Comparison of ENCODE assay signal across 22 cellular contexts in the genomic region with DNA sequence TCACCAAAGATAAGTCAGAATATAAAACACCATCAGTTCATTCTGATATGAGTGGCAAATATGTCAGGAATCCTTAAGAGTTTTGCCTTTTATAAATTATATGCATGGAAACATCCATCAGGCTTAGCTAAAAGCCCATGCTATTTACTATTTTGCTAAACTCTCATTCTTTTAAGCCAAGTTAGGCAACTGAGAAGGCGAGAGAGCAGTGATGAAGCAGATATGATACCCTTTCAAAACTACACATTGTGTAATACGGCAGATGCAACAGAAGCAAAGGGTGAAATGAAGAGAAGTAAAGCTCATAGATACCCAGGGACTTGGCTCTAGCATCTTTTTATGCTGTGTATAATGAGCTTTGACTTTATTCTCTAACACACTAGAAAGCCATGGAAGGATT.
A peak's percentile ranks its signal among the peaks of the same experiment; 100 is the strongest.
DNase-seq lines count a peak whose midpoint lies in the region; ATAC-seq and TF ChIP-seq lines count a peak whose summit lies in the region.
"Had no signal": no experiment of that assay in that cellular context is flagged by ENCODE, and none has a peak within 500 bp of the region (broad histone marks: within the 10 kb centered on the region; RNA-seq: fewer than 3 reads in every experiment).

No MANE protein-coding gene starts in this region.

- TF ChIP-seq CTCF in AG10803 (conservative IDR thresholded peaks at IDR 0.05; ENCODE audit: low read length), result no peak
- no peak for TF ChIP-seq CTCF in fibroblast of pulmonary artery (IDR thresholded peaks at IDR 0.05; ENCODE audit: low read length, missing control alignments)

- no peak overlapping the region for H3K4me3 Mint-ChIP-seq in stimulated activated naive B cell treated with anti-CD40 and anti-IgM and Interleukin-4, amounts not matched to agents 10 μg/mL and 1 μg/mL and 100 μg/mL, for 72 hours
- no peak overlapping the region for H3K4me3 Mint-ChIP-seq in stimulated activated memory B cell treated with anti-CD40 and anti-IgM and Interleukin-4, amounts not matched to agents 10 μg/mL and 1 μg/mL and 100 μg/mL, for 72 hours
- H3K4me3 Mint-ChIP-seq: CD14-positive monocyte; CD4-positive, alpha-beta T cell; CD8-positive, alpha-beta memory T cell; GM23338; HFFc6 had no signal

- ATAC-seq in stimulated activated naive B cell treated with anti-CD40 and anti-IgM and Interleukin-4, amounts not matched to agents 10 μg/mL and 1 μg/mL and 100 μg/mL, for 72 hours (replicated peaks), result no peak
- no peak for ATAC-seq in stimulated activated memory B cell treated with anti-CD40 and anti-IgM and Interleukin-4, amounts not matched to agents 10 μg/mL and 1 μg/mL and 100 μg/mL, for 72 hours
- ATAC-seq: GM12878, GM23338 had no signal

- H3K27ac Mint-ChIP-seq in stimulated activated naive B cell treated with anti-CD40 and anti-IgM and Interleukin-4, amounts not matched to agents 10 μg/mL and 1 μg/mL and 100 μg/mL, for 72 hours, result no peak overlapping the region
- no peak overlapping the region for H3K27ac Mint-ChIP-seq in stimulated activated memory B cell treated with anti-CD40 and anti-IgM and Interleukin-4, amounts not matched to agents 10 μg/mL and 1 μg/mL and 100 μg/mL, for 72 hours
- H3K27ac Mint-ChIP-seq: CD14-positive monocyte; CD4-positive, alpha-beta T cell; CD8-positive, alpha-beta memory T cell; GM23338 had no signal

- DNase-seq in AG10803 (ENCODE audit: low read depth), result peak; percentile 23
- DNase-seq in amniotic epithelial cell (ENCODE audit: low read depth), result peak; percentile 91
- DNase-seq in fibroblast of pulmonary artery (ENCODE audit: low read depth), result peak; percentile 21
- DNase-seq in iris pigment epithelial cell (ENCODE audit: low read depth), result peak; percentile 72
- DNase-seq in cerebellar nuclear complex (lab: John Stamatoyannopoulos, UW), result no peak
- no peak for DNase-seq in stimulated activated naive B cell treated with anti-CD40 and anti-IgM and Interleukin-4, amounts not matched to agents 10 μg/mL and 1 μg/mL and 100 μg/mL, for 72 hours
- no peak for DNase-seq in NCI-H1694 (lab: John Stamatoyannopoulos, UW)
- DNase-seq: AML-193; BE2C; CD4-positive, alpha-beta T cell; CD8-positive, alpha-beta memory T cell; DMS 273 treated with DMSO at 0.1 percent for 48 hours; DMS79; EL; GDM1; HFFc6 had no signal

- no peaks in the 10 kb centered on the region for H3K36me3 Mint-ChIP-seq in stimulated activated naive B cell treated with anti-CD40 and anti-IgM and Interleukin-4, amounts not matched to agents 10 μg/mL and 1 μg/mL and 100 μg/mL, for 72 hours
- no peaks in the 10 kb centered on the region for H3K36me3 Mint-ChIP-seq in stimulated activated memory B cell treated with anti-CD40 and anti-IgM and Interleukin-4, amounts not matched to agents 10 μg/mL and 1 μg/mL and 100 μg/mL, for 72 hours
- H3K36me3 Mint-ChIP-seq: CD14-positive monocyte; CD8-positive, alpha-beta memory T cell had no signal

- no peaks in the 10 kb centered on the region for H3K27me3 Mint-ChIP-seq in stimulated activated naive B cell treated with anti-CD40 and anti-IgM and Interleukin-4, amounts not matched to agents 10 μg/mL and 1 μg/mL and 100 μg/mL, for 72 hours
- H3K27me3 Mint-ChIP-seq in stimulated activated memory B cell treated with anti-CD40 and anti-IgM and Interleukin-4, amounts not matched to agents 10 μg/mL and 1 μg/mL and 100 μg/mL, for 72 hours, result no peaks in the 10 kb centered on the region
- H3K27me3 Mint-ChIP-seq: CD4-positive, alpha-beta T cell; CD8-positive, alpha-beta memory T cell had no signal

- H3K4me3 ChIP-seq in AG10803 (ENCODE audit: low read length), result no peak overlapping the region
- H3K4me3 ChIP-seq in fibroblast of pulmonary artery (replicated peaks; ENCODE audit: low read depth, low read length), result no peak overlapping the region
- H3K4me3 ChIP-seq: BLaER1 treated with 17β-estradiol and CSF1 and Interleukin-3, amounts not matched to agents 10 nM and 100 nM; GM12878; GM23338; HAP-1 had no signal

- peaks cover 0 to 4% of the 10 kb centered on the region in 2 donors for H3K9me3 Mint-ChIP-seq in stimulated activated naive B cell treated with anti-CD40 and anti-IgM and Interleukin-4, amounts not matched to agents 10 μg/mL and 1 μg/mL and 100 μg/mL, for 72 hours
- no peaks in the 10 kb centered on the region for H3K9me3 Mint-ChIP-seq in stimulated activated memory B cell treated with anti-CD40 and anti-IgM and Interleukin-4, amounts not matched to agents 10 μg/mL and 1 μg/mL and 100 μg/mL, for 72 hours
- H3K9me3 Mint-ChIP-seq: CD4-positive, alpha-beta T cell; GM23338; HFFc6 had no signal

- H3K4me1 Mint-ChIP-seq in stimulated activated naive B cell treated with anti-CD40 and anti-IgM and Interleukin-4, amounts not matched to agents 10 μg/mL and 1 μg/mL and 100 μg/mL, for 72 hours, result no peaks in the 10 kb centered on the region
- no peaks in the 10 kb centered on the region for H3K4me1 Mint-ChIP-seq in stimulated activated memory B cell treated with anti-CD40 and anti-IgM and Interleukin-4, amounts not matched to agents 10 μg/mL and 1 μg/mL and 100 μg/mL, for 72 hours
- H3K4me1 Mint-ChIP-seq: CD14-positive monocyte; CD8-positive, alpha-beta memory T cell had no signal

Comparison
In these comparisons a context has a peak if more than half of its experiments do, and no peak if none do; other contexts are left out.
1. DNase-seq: peak in AG10803 (single experiment), amniotic epithelial cell (single experiment), fibroblast of pulmonary artery (single experiment) and iris pigment epithelial cell (single experiment); none in cerebellar nuclear complex (0 of 2), stimulated activated naive B cell treated with anti-CD40 and anti-IgM and Interleukin-4, amounts not matched to agents 10 μg/mL and 1 μg/mL and 100 μg/mL, for 72 hours (single experiment) and NCI-H1694 (single experiment).